ENCODE assay signal across 24 cellular contexts in genomic region chr20:43798591-43799149, GRCh38.
DNase-seq lines count a peak whose midpoint lies in the region; ATAC-seq and TF ChIP-seq lines count a peak whose summit lies in the region.
"Had no signal": no experiment of that assay in that cellular context is flagged by ENCODE, and none has a peak within 500 bp of the region (broad histone marks: within the 10 kb centered on the region; RNA-seq: fewer than 3 reads in every experiment).

No MANE protein-coding gene starts in this region.

- no peak for TF ChIP-seq RAD21 in neural cell (conservative IDR thresholded peaks at IDR 0.05)

- TF ChIP-seq POLR2A in breast epithelium (IDR thresholded peaks at IDR 0.05): no peak

- peak overlapping the region in 1 of 2 donors; percentile 40 for H3K27ac Mint-ChIP-seq in stimulated activated naive CD8-positive, alpha-beta T cell treated with anti-CD3 and anti-CD28 coated beads, Interleukin-15, amount 100 ng/mL, for 72 hours
- H3K27ac Mint-ChIP-seq: activated B cell treated with CpG ODN at 0.5 μM for 24 hours; activated naive CD4-positive, alpha-beta T cell treated with anti-CD3 and anti-CD28 coated beads for 36 hours; T-cell had no signal

- H3F3A ChIP-seq in neural cell (ENCODE audit: insufficient read depth, low read length, poor library complexity, severe bottlenecking): no peaks in the 10 kb centered on the region

- no peaks in the 10 kb centered on the region for H4K20me1 ChIP-seq in BLaER1
- H4K20me1 ChIP-seq in KMS-11 (ENCODE audit: insufficient read depth): no peaks in the 10 kb centered on the region
- no peaks in the 10 kb centered on the region for H4K20me1 ChIP-seq in neural cell (ENCODE audit: insufficient read depth)

- TF ChIP-seq CTCF in KMS-11 (conservative IDR thresholded peaks at IDR 0.05; ENCODE audit: low read depth, low read length) (no peak), RWPE2 (IDR thresholded peaks at IDR 0.05; ENCODE audit: poor library complexity, severe bottlenecking) (no peak), neural cell (IDR thresholded peaks at IDR 0.05; ENCODE audit: poor library complexity, severe bottlenecking) (no peak), breast epithelium (IDR thresholded peaks at IDR 0.05) (no peak)

- peaks cover 8 to 10% of the 10 kb centered on the region in 2 donors for H3K9me3 Mint-ChIP-seq in stimulated activated naive CD8-positive, alpha-beta T cell treated with anti-CD3 and anti-CD28 coated beads, Interleukin-15, amount 100 ng/mL, for 72 hours

- intact Hi-C loops in breast epithelium (cut with DNase I; ENCODE audit: low total_unique reads): no loop called here

- H3K36me3 ChIP-seq in BLaER1: no peaks in the 10 kb centered on the region
- H3K36me3 ChIP-seq in KMS-11 (ENCODE audit: insufficient read depth): no peaks in the 10 kb centered on the region
- no peaks in the 10 kb centered on the region for H3K36me3 ChIP-seq in RWPE2 (ENCODE audit: low read depth)
- H3K36me3 ChIP-seq in neural cell (ENCODE audit: insufficient read depth, low read length): no peaks in the 10 kb centered on the region
- H3K36me3 ChIP-seq in breast epithelium: no peaks in the 10 kb centered on the region
- H3K36me3 ChIP-seq: esophagus muscularis mucosa, pancreas, SJCRH30, thoracic aorta had no signal

- H3K4me1 ChIP-seq in BLaER1 (peaks cover 21% of the 10 kb centered on the region), KMS-11 (ENCODE audit: low read depth, poor library complexity, severe bottlenecking) (peaks cover 39% of the 10 kb centered on the region), RWPE2 (ENCODE audit: insufficient read depth, poor library complexity, severe bottlenecking) (no peaks in the 10 kb centered on the region), breast epithelium (no peaks in the 10 kb centered on the region)
- H3K4me1 ChIP-seq: pancreas, SJCRH30 had no signal

- H3K79me2 ChIP-seq in KMS-11 (ENCODE audit: insufficient read depth, low read depth): no peaks in the 10 kb centered on the region
- H3K79me2 ChIP-seq in neural cell (replicated peaks; ENCODE audit: insufficient read depth, low read length): no peaks in the 10 kb centered on the region

- H3K4me1 Mint-ChIP-seq in stimulated activated naive CD8-positive, alpha-beta T cell treated with anti-CD3 and anti-CD28 coated beads, Interleukin-15, amount 100 ng/mL, for 72 hours: peaks cover 25% of the 10 kb centered on the region

- peak overlapping the region; percentile 81 for H2AFZ ChIP-seq in KMS-11 (ENCODE audit: low read depth)
- no peak overlapping the region for H2AFZ ChIP-seq in neural cell (ENCODE audit: low read depth, low read length)
- H2AFZ ChIP-seq: GM23248 had no signal

- H3K4me2 ChIP-seq in BLaER1 (peak overlapping the region; percentile 35), KMS-11 (peak overlapping the region; percentile 90), neural cell (ENCODE audit: low read length) (no peak overlapping the region)

- H3K27me3 Mint-ChIP-seq in stimulated activated naive CD8-positive, alpha-beta T cell treated with anti-CD3 and anti-CD28 coated beads, Interleukin-15, amount 100 ng/mL, for 72 hours: peaks cover 13% of the 10 kb centered on the region

- peak; percentile 12 for DNase-seq in RWPE2 (ENCODE audit: low spot score)
- DNase-seq in breast epithelium (ENCODE audit: low spot score in 2 of 2): no peak
- no peak for DNase-seq in NCI-H1694 treated with DMSO at 0.1 percent for 48 hours (lab: John Stamatoyannopoulos, UW)
- DNase-seq in stimulated activated naive CD8-positive, alpha-beta T cell treated with anti-CD3 and anti-CD28 coated beads, Interleukin-15, amount 100 ng/mL, for 72 hours: no peak
- DNase-seq: activated B cell treated with CpG ODN at 0.5 μM for 24 hours; activated CD4-positive, alpha-beta T cell treated with anti-CD3 and anti-CD28 coated beads, Interleukin-2, amount 50 U/mL, for 1 hour; activated CD8-positive, alpha-beta memory T cell treated with anti-CD3 and anti-CD28 coated beads, Interleukin-2, amount 50 U/mL, for 4 hours; activated naive CD4-positive, alpha-beta T cell treated with anti-CD3 and anti-CD28 coated beads for 36 hours; NCI-H187; NCI-H526 treated with DMSO at 0.1 percent for 48 hours; nephron progenitor cell; pancreas; SJCRH30; stimulated activated CD4-positive, alpha-beta T cell treated with anti-CD3 and anti-CD28 coated beads, Interleukin-1b, Interleukin-23, amount 100 ng/mL, for 48 hours; stimulated activated naive CD8-positive, alpha-beta T cell treated with anti-CD3 and anti-CD28 coated beads, Interleukin-15, Interleukin-2, amounts not matched to agents 100 U/mL and 50 U/mL, for 24 hours; T-cell had no signal

- H3K9ac ChIP-seq in BLaER1 (no peak overlapping the region), KMS-11 (peak overlapping the region; percentile 22; the same call in 1 of the 2 replicates), neural cell (ENCODE audit: low read length) (peak overlapping the region; percentile 27)
- H3K9ac ChIP-seq: GM23248 had no signal

- no peak overlapping the region for H3K4me3 ChIP-seq in BLaER1
- no peak overlapping the region for H3K4me3 ChIP-seq in KMS-11 (IDR thresholded peaks at IDR 0.05; ENCODE audit: insufficient read depth, low read depth, low read length)
- H3K4me3 ChIP-seq in RWPE2 (ENCODE audit: severe bottlenecking): no peak overlapping the region
- peak overlapping the region; percentile 34 for H3K4me3 ChIP-seq in neural cell (ENCODE audit: low read length)
- H3K4me3 ChIP-seq in breast epithelium: no peak overlapping the region
- H3K4me3 ChIP-seq: esophagus muscularis mucosa, GM23248, pancreas, SJCRH30, thoracic aorta had no signal

- H3K9me2 ChIP-seq in neural cell (ENCODE audit: insufficient read depth, low read length): no peaks in the 10 kb centered on the region

- no peak overlapping the region for H3K4me3 Mint-ChIP-seq in stimulated activated naive CD8-positive, alpha-beta T cell treated with anti-CD3 and anti-CD28 coated beads, Interleukin-15, amount 100 ng/mL, for 72 hours
- H3K4me3 Mint-ChIP-seq: activated B cell treated with CpG ODN at 0.5 μM for 24 hours; activated naive CD4-positive, alpha-beta T cell treated with anti-CD3 and anti-CD28 coated beads for 36 hours; nephron progenitor cell; T-cell had no signal

- TF ChIP-seq EP300 in neural cell (conservative IDR thresholded peaks at IDR 0.05; ENCODE audit: poor library complexity, severe bottlenecking): peak; percentile 24

- no peak for ATAC-seq in RWPE2 (ENCODE audit: low read depth)
- ATAC-seq in stimulated activated naive CD8-positive, alpha-beta T cell treated with anti-CD3 and anti-CD28 coated beads, Interleukin-15, amount 100 ng/mL, for 72 hours: no peak
- ATAC-seq: left lobe of liver; pancreas; stimulated activated naive CD8-positive, alpha-beta T cell treated with anti-CD3 and anti-CD28 coated beads, Interleukin-15, Interleukin-2, amounts not matched to agents 100 U/mL and 50 U/mL, for 24 hours had no signal

- H3K9me3 ChIP-seq in BLaER1 (peaks cover 9% of the 10 kb centered on the region; the same call in 1 of the 2 replicates), RWPE2 (ENCODE audit: severe bottlenecking) (peaks cover 3% of the 10 kb centered on the region), neural cell (ENCODE audit: low read length) (no peaks in the 10 kb centered on the region), breast epithelium (peaks cover 9 to 11% of the 10 kb centered on the region in 2 donors)
- H3K9me3 ChIP-seq: pancreas had no signal

- H3K27ac ChIP-seq in BLaER1 (no peak overlapping the region), KMS-11 (peak overlapping the region; percentile 56), RWPE2 (ENCODE audit: poor library complexity, severe bottlenecking) (no peak overlapping the region), neural cell (ENCODE audit: low read length) (peak overlapping the region; percentile 22), breast epithelium (no peak overlapping the region)
- H3K27ac ChIP-seq: esophagus muscularis mucosa, GM23248, pancreas, SJCRH30, thoracic aorta had no signal

- no peaks in the 10 kb centered on the region for H3K27me3 ChIP-seq in BLaER1
- H3K27me3 ChIP-seq in KMS-11 (ENCODE audit: insufficient read depth, low read depth): no peaks in the 10 kb centered on the region
- H3K27me3 ChIP-seq in RWPE2 (ENCODE audit: insufficient read depth, poor library complexity, severe bottlenecking): no peaks in the 10 kb centered on the region
- no peaks in the 10 kb centered on the region for H3K27me3 ChIP-seq in neural cell (ENCODE audit: insufficient read depth, low read depth, low read length)
- H3K27me3 ChIP-seq in breast epithelium: peaks cover 0 to 4% of the 10 kb centered on the region in 2 donors
- H3K27me3 ChIP-seq: dorsolateral prefrontal cortex, pancreas had no signal

TF ChIP-seq in neural cell, 6 proteins besides CTCF, POLR2A, EP300 and RAD21:
- TF ChIP-seq REST (IDR thresholded peaks at IDR 0.05; ENCODE audit: borderline replicate concordance) (no peak), EZH2 (IDR thresholded peaks at IDR 0.05; ENCODE audit: borderline replicate concordance, insufficient read depth, low read length, poor library complexity, severe bottlenecking) (no peak), POLR2AphosphoS5 (IDR thresholded peaks at IDR 0.05) (no peak), TAF1 (IDR thresholded peaks at IDR 0.05; ENCODE audit: low read depth) (no peak)

Comparison
In these comparisons a context has a peak if more than half of its experiments do, and no peak if none do; other contexts are left out.
1. H3K27ac ChIP-seq: peak in KMS-11 (single experiment) and neural cell (single experiment); none in BLaER1 (single experiment), RWPE2 (single experiment) and breast epithelium (0 of 2).